Comparison of ENCODE assay signal across 8 cellular contexts in the genomic region with DNA sequence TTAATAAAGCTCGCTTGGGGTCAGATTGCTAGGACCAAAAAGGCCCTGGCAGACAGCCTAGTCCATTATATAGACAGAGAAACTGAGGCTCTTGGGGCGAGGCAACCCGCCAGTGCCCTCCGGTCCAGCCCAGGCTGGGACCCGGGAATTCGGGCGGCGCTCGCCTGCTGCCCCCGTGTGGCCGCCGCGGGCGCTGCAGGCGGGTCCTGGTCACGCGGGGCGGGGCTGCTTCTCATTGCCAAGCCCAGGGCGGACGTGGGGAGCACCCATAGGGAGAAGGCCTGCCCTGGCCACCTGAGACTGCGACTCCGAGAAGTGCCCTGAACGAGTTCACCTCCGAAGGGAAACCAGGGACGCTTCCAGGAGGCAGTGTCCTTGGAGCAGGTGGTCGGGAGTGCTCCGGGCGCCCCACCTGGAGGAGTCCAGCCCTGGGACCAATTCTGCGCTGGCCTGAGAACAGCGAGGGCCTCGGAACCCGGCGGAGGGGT. TPM values are rescaled to one million over a fixed set of nuclear protein-coding genes. Genes with fewer than 3 reads are reported as not detected.
A peak's percentile ranks its signal among the peaks of the same experiment; 100 is the strongest.
DNase-seq lines count a peak whose midpoint lies in the region; ATAC-seq and TF ChIP-seq lines count a peak whose summit lies in the region.

No MANE protein-coding gene starts in this region.

- H3K36me3 Mint-ChIP-seq in WTC11 = peaks cover 16% of the 10 kb centered on the region

- DNase-seq in GM12864 (ENCODE audit: low read depth) = no peak
- DNase-seq in KG1 (lab: John Stamatoyannopoulos, UW) = peak; percentile 10
- peak; percentile 77 for DNase-seq in WTC11 (ENCODE audit: low spot score)
- DNase-seq in T47D (ENCODE audit: low read depth in 1 of 2, low spot score in 1 of 2) = peak; percentile 49 to 70
- DNase-seq in kidney tubule cell (ENCODE audit: low spot score) = peak; percentile 63
- peak; percentile 76 to 77 for DNase-seq in stimulated activated CD4-positive, alpha-beta T cell treated with anti-CD3 and anti-CD28 coated beads, Interleukin-2, amount 100 ng/mL, for 48 hours

- H3K27me3 Mint-ChIP-seq in WTC11 (ENCODE audit: low read depth) = no peaks in the 10 kb centered on the region

- H3K4me3 Mint-ChIP-seq in WTC11 = no peak overlapping the region

- in situ Hi-C loops in T47D (cut with HindIII; ENCODE audit: low pct_unique_long_range_greater_than_20kb, low sequenced_read_pairs) = no loop called here

- H3K9me3 Mint-ChIP-seq in WTC11 = no peaks in the 10 kb centered on the region

- ATAC-seq in WTC11 (peak; percentile 62), GM21423 (IDR thresholded peaks at IDR 0.05; ENCODE audit: unreplicated experiment) (no peak), HG02852 (IDR thresholded peaks at IDR 0.05; ENCODE audit: unreplicated experiment) (no peak)

- peak overlapping the region; percentile 80; the same call in 1 of the 2 replicates for H3K27ac Mint-ChIP-seq in WTC11

- TF ChIP-seq CTCF in GM12864 (IDR thresholded peaks at IDR 0.05; ENCODE audit: low read depth, low read length, missing control alignments) (peak; percentile 92), WTC11 (IDR thresholded peaks at IDR 0.05) (peak; percentile 99)

- H3K4me3 ChIP-seq in GM12864 (ENCODE audit: low read depth, low read length) = no peak overlapping the region

- POLR2A ChIA-PET in WTC11 (lab: Charles Lee) = no interaction called here

- CTCF ChIA-PET in WTC11 (lab: Charles Lee) = interaction anchor here (1.3 to 2.3 kb wide), 2 partner anchors 28 to 92 kb away, joined by 3 to 7 read pairs; no protein-coding TSS in a partner anchor

- peaks cover 47% of the 10 kb centered on the region for H3K4me1 Mint-ChIP-seq in WTC11

TF ChIP-seq in WTC11, 78 proteins besides CTCF, POLR2A, EP300 and RAD21 (continues in another document):
- TF ChIP-seq, protein P1, sequence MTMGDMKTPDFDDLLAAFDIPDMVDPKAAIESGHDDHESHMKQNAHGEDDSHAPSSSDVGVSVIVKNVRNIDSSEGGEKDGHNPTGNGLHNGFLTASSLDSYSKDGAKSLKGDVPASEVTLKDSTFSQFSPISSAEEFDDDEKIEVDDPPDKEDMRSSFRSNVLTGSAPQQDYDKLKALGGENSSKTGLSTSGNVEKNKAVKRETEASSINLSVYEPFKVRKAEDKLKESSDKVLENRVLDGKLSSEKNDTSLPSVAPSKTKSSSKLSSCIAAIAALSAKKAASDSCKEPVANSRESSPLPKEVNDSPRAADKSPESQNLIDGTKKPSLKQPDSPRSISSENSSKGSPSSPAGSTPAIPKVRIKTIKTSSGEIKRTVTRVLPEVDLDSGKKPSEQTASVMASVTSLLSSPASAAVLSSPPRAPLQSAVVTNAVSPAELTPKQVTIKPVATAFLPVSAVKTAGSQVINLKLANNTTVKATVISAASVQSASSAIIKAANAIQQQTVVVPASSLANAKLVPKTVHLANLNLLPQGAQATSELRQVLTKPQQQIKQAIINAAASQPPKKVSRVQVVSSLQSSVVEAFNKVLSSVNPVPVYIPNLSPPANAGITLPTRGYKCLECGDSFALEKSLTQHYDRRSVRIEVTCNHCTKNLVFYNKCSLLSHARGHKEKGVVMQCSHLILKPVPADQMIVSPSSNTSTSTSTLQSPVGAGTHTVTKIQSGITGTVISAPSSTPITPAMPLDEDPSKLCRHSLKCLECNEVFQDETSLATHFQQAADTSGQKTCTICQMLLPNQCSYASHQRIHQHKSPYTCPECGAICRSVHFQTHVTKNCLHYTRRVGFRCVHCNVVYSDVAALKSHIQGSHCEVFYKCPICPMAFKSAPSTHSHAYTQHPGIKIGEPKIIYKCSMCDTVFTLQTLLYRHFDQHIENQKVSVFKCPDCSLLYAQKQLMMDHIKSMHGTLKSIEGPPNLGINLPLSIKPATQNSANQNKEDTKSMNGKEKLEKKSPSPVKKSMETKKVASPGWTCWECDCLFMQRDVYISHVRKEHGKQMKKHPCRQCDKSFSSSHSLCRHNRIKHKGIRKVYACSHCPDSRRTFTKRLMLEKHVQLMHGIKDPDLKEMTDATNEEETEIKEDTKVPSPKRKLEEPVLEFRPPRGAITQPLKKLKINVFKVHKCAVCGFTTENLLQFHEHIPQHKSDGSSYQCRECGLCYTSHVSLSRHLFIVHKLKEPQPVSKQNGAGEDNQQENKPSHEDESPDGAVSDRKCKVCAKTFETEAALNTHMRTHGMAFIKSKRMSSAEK (CRISPR knock-in tag; IDR thresholded peaks at IDR 0.05; ENCODE audit: borderline replicate concordance) = peak; percentile 62; the same call in 1 of the 2 replicates
- TF ChIP-seq MXD4 (CRISPR knock-in tag; IDR thresholded peaks at IDR 0.05; ENCODE audit: borderline replicate concordance) = no peak
- TF ChIP-seq JAZF1 (CRISPR knock-in tag; IDR thresholded peaks at IDR 0.05) = no peak
- TF ChIP-seq, protein P2, sequence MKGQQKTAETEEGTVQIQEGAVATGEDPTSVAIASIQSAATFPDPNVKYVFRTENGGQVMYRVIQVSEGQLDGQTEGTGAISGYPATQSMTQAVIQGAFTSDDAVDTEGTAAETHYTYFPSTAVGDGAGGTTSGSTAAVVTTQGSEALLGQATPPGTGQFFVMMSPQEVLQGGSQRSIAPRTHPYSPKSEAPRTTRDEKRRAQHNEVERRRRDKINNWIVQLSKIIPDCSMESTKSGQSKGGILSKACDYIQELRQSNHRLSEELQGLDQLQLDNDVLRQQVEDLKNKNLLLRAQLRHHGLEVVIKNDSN (CRISPR knock-in tag; IDR thresholded peaks at IDR 0.05) = peak; percentile 67; the same call in 1 of the 2 replicates
- TF ChIP-seq SOX15 (CRISPR knock-in tag; IDR thresholded peaks at IDR 0.05) = no peak
- 0 out of 2 replicates have a peak, but pooled peaks have one; percentile 14 for TF ChIP-seq ZNF121 (CRISPR knock-in tag; IDR thresholded peaks at IDR 0.05)
- TF ChIP-seq, protein P3, sequence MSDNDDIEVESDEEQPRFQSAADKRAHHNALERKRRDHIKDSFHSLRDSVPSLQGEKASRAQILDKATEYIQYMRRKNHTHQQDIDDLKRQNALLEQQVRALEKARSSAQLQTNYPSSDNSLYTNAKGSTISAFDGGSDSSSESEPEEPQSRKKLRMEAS (CRISPR knock-in tag; IDR thresholded peaks at IDR 0.05) = peak; percentile 55; the same call in 1 of the 2 replicates
- TF ChIP-seq, protein P4, sequence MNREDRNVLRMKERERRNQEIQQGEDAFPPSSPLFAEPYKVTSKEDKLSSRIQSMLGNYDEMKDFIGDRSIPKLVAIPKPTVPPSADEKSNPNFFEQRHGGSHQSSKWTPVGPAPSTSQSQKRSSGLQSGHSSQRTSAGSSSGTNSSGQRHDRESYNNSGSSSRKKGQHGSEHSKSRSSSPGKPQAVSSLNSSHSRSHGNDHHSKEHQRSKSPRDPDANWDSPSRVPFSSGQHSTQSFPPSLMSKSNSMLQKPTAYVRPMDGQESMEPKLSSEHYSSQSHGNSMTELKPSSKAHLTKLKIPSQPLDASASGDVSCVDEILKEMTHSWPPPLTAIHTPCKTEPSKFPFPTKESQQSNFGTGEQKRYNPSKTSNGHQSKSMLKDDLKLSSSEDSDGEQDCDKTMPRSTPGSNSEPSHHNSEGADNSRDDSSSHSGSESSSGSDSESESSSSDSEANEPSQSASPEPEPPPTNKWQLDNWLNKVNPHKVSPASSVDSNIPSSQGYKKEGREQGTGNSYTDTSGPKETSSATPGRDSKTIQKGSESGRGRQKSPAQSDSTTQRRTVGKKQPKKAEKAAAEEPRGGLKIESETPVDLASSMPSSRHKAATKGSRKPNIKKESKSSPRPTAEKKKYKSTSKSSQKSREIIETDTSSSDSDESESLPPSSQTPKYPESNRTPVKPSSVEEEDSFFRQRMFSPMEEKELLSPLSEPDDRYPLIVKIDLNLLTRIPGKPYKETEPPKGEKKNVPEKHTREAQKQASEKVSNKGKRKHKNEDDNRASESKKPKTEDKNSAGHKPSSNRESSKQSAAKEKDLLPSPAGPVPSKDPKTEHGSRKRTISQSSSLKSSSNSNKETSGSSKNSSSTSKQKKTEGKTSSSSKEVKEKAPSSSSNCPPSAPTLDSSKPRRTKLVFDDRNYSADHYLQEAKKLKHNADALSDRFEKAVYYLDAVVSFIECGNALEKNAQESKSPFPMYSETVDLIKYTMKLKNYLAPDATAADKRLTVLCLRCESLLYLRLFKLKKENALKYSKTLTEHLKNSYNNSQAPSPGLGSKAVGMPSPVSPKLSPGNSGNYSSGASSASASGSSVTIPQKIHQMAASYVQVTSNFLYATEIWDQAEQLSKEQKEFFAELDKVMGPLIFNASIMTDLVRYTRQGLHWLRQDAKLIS (CRISPR knock-in tag; IDR thresholded peaks at IDR 0.05; ENCODE audit: borderline replicate concordance) = 0 out of 2 replicates have a peak, but pooled peaks have one; percentile 21
- TF ChIP-seq ZNF263 (CRISPR knock-in tag; IDR thresholded peaks at IDR 0.05; ENCODE audit: low read depth) = peak; percentile 84
- TF ChIP-seq, protein P5, sequence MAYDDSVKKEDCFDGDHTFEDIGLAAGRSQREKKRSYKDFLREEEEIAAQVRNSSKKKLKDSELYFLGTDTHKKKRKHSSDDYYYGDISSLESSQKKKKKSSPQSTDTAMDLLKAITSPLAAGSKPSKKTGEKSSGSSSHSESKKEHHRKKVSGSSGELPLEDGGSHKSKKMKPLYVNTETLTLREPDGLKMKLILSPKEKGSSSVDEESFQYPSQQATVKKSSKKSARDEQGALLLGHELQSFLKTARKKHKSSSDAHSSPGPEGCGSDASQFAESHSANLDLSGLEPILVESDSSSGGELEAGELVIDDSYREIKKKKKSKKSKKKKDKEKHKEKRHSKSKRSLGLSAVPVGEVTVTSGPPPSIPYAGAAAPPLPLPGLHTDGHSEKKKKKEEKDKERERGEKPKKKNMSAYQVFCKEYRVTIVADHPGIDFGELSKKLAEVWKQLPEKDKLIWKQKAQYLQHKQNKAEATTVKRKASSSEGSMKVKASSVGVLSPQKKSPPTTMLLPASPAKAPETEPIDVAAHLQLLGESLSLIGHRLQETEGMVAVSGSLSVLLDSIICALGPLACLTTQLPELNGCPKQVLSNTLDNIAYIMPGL (CRISPR knock-in tag; IDR thresholded peaks at IDR 0.05) = peak; percentile 84; the same call in 1 of the 2 replicates
- TF ChIP-seq, protein P6, sequence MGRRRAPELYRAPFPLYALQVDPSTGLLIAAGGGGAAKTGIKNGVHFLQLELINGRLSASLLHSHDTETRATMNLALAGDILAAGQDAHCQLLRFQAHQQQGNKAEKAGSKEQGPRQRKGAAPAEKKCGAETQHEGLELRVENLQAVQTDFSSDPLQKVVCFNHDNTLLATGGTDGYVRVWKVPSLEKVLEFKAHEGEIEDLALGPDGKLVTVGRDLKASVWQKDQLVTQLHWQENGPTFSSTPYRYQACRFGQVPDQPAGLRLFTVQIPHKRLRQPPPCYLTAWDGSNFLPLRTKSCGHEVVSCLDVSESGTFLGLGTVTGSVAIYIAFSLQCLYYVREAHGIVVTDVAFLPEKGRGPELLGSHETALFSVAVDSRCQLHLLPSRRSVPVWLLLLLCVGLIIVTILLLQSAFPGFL (CRISPR knock-in tag; IDR thresholded peaks at IDR 0.05; ENCODE audit: borderline replicate concordance) = no peak
- TF ChIP-seq SP1 (CRISPR knock-in tag; conservative IDR thresholded peaks at IDR 0.05) = 0 out of 2 replicates have a peak, but pooled peaks have one; percentile 31

RNA-seq across cellular contexts. Expression of a gene that starts 36.0 kb away (rescaled TPM):
- total RNA-seq in WTC11 (2021) = 262 to 271 TPM (median 265 TPM) in 3 replicates
